8 cellular contexts compared by ENCODE assay signal in the genomic region with DNA sequence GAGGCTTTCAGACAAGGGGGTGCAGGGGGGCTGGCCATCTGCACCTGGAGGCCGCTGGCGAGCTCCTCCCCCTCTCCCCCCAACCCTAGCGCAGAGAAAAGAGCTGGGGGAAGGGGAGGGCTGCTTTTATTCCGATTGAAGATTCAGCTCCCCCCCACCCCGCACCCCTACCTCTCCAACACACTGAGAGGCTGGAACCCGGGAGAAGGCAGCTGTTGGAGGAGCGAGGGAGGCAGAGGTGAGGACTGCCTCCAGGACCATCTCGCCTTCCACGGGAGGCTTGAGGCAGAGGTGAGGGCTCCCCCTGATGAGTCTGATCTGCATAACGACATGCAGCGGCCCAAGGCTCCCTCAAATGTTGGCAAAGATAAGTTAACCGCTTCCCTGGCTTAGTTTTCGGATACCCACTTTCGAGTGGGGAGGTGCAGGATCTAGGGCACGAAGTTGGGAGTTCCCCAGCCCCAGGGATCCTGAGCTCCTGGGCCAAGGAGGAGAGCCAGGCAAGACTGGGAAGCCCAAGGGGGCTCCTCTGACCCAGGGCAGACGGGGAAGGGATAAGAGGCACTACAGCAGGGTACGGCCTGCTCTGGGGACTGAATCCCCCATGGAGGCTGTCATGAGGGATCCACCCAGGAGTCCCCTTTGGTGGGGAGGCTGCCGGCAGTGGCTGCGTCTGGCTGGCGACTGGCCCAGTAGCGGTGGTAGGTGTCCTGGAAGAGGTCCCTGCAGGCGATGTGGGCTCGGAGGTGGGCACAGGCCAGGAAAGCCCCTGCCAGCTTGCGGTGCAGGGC. TPM values are rescaled to one million over a fixed set of nuclear protein-coding genes. Genes with fewer than 3 reads are reported as not detected.
A peak's percentile ranks its signal among the peaks of the same experiment; 100 is the strongest.
DNase-seq lines count a peak whose midpoint lies in the region; ATAC-seq and TF ChIP-seq lines count a peak whose summit lies in the region.

No MANE protein-coding gene starts in this region.

- WGBS in body of pancreas, 2 donors: 78 to 89% methylated on average over 7 to 21 of the region's 24 CpGs

- no peak for TF ChIP-seq CTCF in CD8-positive, alpha-beta T cell (IDR thresholded peaks at IDR 0.05)
- TF ChIP-seq CTCF in body of pancreas (IDR thresholded peaks at IDR 0.05) (no peak), natural killer cell (IDR thresholded peaks at IDR 0.05) (no peak)

- no peak overlapping the region for H3K27ac ChIP-seq in CD8-positive, alpha-beta T cell (ENCODE audit: low read depth, low read length)
- peak overlapping the region; percentile 59 to 87 (median 80) for H3K27ac ChIP-seq in body of pancreas

- DNase-seq in CD8-positive, alpha-beta T cell: no peak
- DNase-seq in MG63: peak; percentile 40
- peak in 2 of 4 donors; percentile 11 to 24 for DNase-seq in body of pancreas
- DNase-seq in naive thymus-derived CD8-positive, alpha-beta T cell: peak in 3 of 10 donors; percentile 12 to 16 (median 14)
- no peak for DNase-seq in natural killer cell
- no peak for DNase-seq in NCI-H774 (lab: John Stamatoyannopoulos, UW)
- DNase-seq in HT-29 (ENCODE audit: low spot score): no peak

- TF ChIP-seq POLR2A in body of pancreas (IDR thresholded peaks at IDR 0.05): no peak

- no peaks in the 10 kb centered on the region for H3K27me3 Mint-ChIP-seq in CD8-positive, alpha-beta T cell (ENCODE audit: low read depth)
- no peaks in the 10 kb centered on the region for H3K27me3 Mint-ChIP-seq in naive thymus-derived CD8-positive, alpha-beta T cell
- no peaks in the 10 kb centered on the region for H3K27me3 Mint-ChIP-seq in natural killer cell (ENCODE audit: low read depth in 2 of 2)

- peaks cover 20% of the 10 kb centered on the region for H3K36me3 Mint-ChIP-seq in CD8-positive, alpha-beta T cell
- H3K36me3 Mint-ChIP-seq in naive thymus-derived CD8-positive, alpha-beta T cell: peaks cover 0 to 17% (median 0%) of the 10 kb centered on the region in 3 donors
- no peaks in the 10 kb centered on the region for H3K36me3 Mint-ChIP-seq in natural killer cell

- H3K4me1 ChIP-seq in CD8-positive, alpha-beta T cell (ENCODE audit: insufficient read depth, low read length): peaks cover 23% of the 10 kb centered on the region
- H3K4me1 ChIP-seq in body of pancreas: peaks cover 19% of the 10 kb centered on the region

- H3K27me3 ChIP-seq in CD8-positive, alpha-beta T cell (ENCODE audit: insufficient read depth, low read length): no peaks in the 10 kb centered on the region
- no peaks in the 10 kb centered on the region for H3K27me3 ChIP-seq in MG63
- H3K27me3 ChIP-seq in body of pancreas: no peaks in the 10 kb centered on the region

- no peak for ATAC-seq in CD8-positive, alpha-beta T cell
- ATAC-seq in body of pancreas (no peak), GM18870 (IDR thresholded peaks at IDR 0.05; ENCODE audit: unreplicated experiment) (no peak), natural killer cell (no peak)
- no peak for ATAC-seq in naive thymus-derived CD8-positive, alpha-beta T cell

- no peaks in the 10 kb centered on the region for H3K36me3 ChIP-seq in CD8-positive, alpha-beta T cell (ENCODE audit: insufficient read depth, low read length)
- H3K36me3 ChIP-seq in MG63 (peaks cover 37% of the 10 kb centered on the region), body of pancreas (replicated peaks in 1 of 2; ENCODE audit: insufficient read depth in 1 of 2, low read depth in 2 of 2) (peaks cover 0 to 3% of the 10 kb centered on the region in 2 donors)

- H3K4me1 Mint-ChIP-seq in CD8-positive, alpha-beta T cell (ENCODE audit: low read depth): peaks cover 7% of the 10 kb centered on the region
- H3K4me1 Mint-ChIP-seq in naive thymus-derived CD8-positive, alpha-beta T cell: peaks cover 2 to 7% (median 5%) of the 10 kb centered on the region in 4 donors
- peaks cover 0 to 6% of the 10 kb centered on the region in 2 donors for H3K4me1 Mint-ChIP-seq in natural killer cell

- no peaks in the 10 kb centered on the region for H3K9me3 ChIP-seq in CD8-positive, alpha-beta T cell (ENCODE audit: low read length)
- H3K9me3 ChIP-seq in MG63 (no peaks in the 10 kb centered on the region), body of pancreas (no peaks in the 10 kb centered on the region)

- POLR2A ChIA-PET in CD8-positive, alpha-beta T cell (lab: Charles Lee): interaction anchor here (0.7 to 1.0 kb wide), 3 partner anchors 25 to 59 kb away, joined by 3 to 4 read pairs (median 3); partner anchors contain the start of genes ACTMAP, COQ8B, ITPKC and SNRPA
- POLR2A ChIA-PET in naive thymus-derived CD8-positive, alpha-beta T cell (lab: Charles Lee): interaction anchor here (0.7 to 1.6 kb wide), 5 partner anchors 8 to 125 kb away, joined by 3 read pairs; no protein-coding TSS in a partner anchor

- CTCF ChIA-PET in CD8-positive, alpha-beta T cell (lab: Charles Lee): interaction anchor here (1.0 kb wide), 1 partner anchor 57 kb away, joined by 3 read pairs; no protein-coding TSS in a partner anchor

- H3K9me3 Mint-ChIP-seq in CD8-positive, alpha-beta T cell: no peaks in the 10 kb centered on the region
- H3K9me3 Mint-ChIP-seq in naive thymus-derived CD8-positive, alpha-beta T cell: no peaks in the 10 kb centered on the region
- no peaks in the 10 kb centered on the region for H3K9me3 Mint-ChIP-seq in natural killer cell

- H3K4me3 ChIP-seq in CD8-positive, alpha-beta T cell (ENCODE audit: low read depth, low read length): no peak overlapping the region
- H3K4me3 ChIP-seq in MG63 (peak overlapping the region; percentile 81), body of pancreas (no peak overlapping the region)

- H3K4me3 Mint-ChIP-seq in CD8-positive, alpha-beta T cell: peak overlapping the region; percentile 61
- H3K4me3 Mint-ChIP-seq in naive thymus-derived CD8-positive, alpha-beta T cell: peak overlapping the region in 8 of 10 donors; percentile 12 to 94 (median 62)
- H3K4me3 Mint-ChIP-seq in natural killer cell: no peak overlapping the region

- intact Hi-C loops in CD8-positive, alpha-beta T cell (cut with DNase I, micrococcal nuclease): loop anchor here in 1 of 2 experiments (2.0 kb wide), 1 partner anchor 29 kb away; no protein-coding TSS in a partner anchor
- intact Hi-C loops in body of pancreas (cut with DNase I) (no loop called here), natural killer cell (cut with micrococcal nuclease) (loop anchor here (2.0 kb wide), 1 partner anchor 59 kb away; the partner anchor contains the start of genes ACTMAP and SNRPA)

- no peak overlapping the region for H3K27ac Mint-ChIP-seq in CD8-positive, alpha-beta T cell
- H3K27ac Mint-ChIP-seq in naive thymus-derived CD8-positive, alpha-beta T cell: peak overlapping the region in 4 of 10 donors; percentile 33 to 80 (median 48)
- H3K27ac Mint-ChIP-seq in natural killer cell: peak overlapping the region in 1 of 2 donors; percentile 94

RNA-seq across cellular contexts. Expression of gene NUMBL, which starts 1.2 kb away (rescaled TPM):
- total RNA-seq in CD8-positive, alpha-beta T cell: 1 to 10 TPM; 3.5 to 4.3 TPM
- total RNA-seq in MG63 (2014; rRNA removed; shearing (Covaris generic); ENCODE audit: low replicate concordance): 42.1 and 42.8 TPM in 2 replicates
- 10 to 100 TPM in 1 of 2 donors, 1 to 10 TPM in 1; 9.1 to 73.5 TPM for total RNA-seq in body of pancreas
- total RNA-seq in naive thymus-derived CD8-positive, alpha-beta T cell: 10 to 100 TPM; 15.6 to 16.9 TPM
- 1 to 10 TPM in 1 of 3 donors, under 1 TPM in 2; 0.80 to 1.2 (median 0.83) TPM for polyA plus RNA-seq in naive thymus-derived CD8-positive, alpha-beta T cell
- 10 to 100 TPM in 2 of 3 donors, 1 to 10 TPM in 1; 9.9 to 19.5 (median 10.2) TPM for total RNA-seq in natural killer cell
- total RNA-seq in HT-29 (2014; rRNA removed; shearing (Covaris generic)): 13.4 and 14.6 TPM in 2 replicates

RNA-seq across cellular contexts. Expression of gene COQ8B, which starts 25.1 kb away (rescaled TPM):
- 10 to 100 TPM; 14.0 to 14.2 TPM for total RNA-seq in CD8-positive, alpha-beta T cell
- 44.6 and 462 TPM in 2 replicates for total RNA-seq in MG63 (2014; rRNA removed; shearing (Covaris generic); ENCODE audit: low replicate concordance)
- 10 to 100 TPM; 29.8 to 31.3 TPM for total RNA-seq in body of pancreas
- total RNA-seq in naive thymus-derived CD8-positive, alpha-beta T cell: 10 to 100 TPM; 39.2 to 39.3 TPM
- 10 to 100 TPM in 2 of 3 donors, 1 to 10 TPM in 1; 9.8 to 14.8 (median 13.3) TPM for polyA plus RNA-seq in naive thymus-derived CD8-positive, alpha-beta T cell
- total RNA-seq in natural killer cell: 10 to 100 TPM; 31.8 to 46.7 (median 39.6) TPM
- total RNA-seq in HT-29 (2014; rRNA removed; shearing (Covaris generic)): 57.2 and 71.3 TPM in 2 replicates

RNA-seq across cellular contexts. Expression of gene ITPKC, which starts 25.3 kb away (rescaled TPM):
- total RNA-seq in CD8-positive, alpha-beta T cell: 1 to 10 TPM; 5.9 to 6.4 TPM
- total RNA-seq in MG63 (2014; rRNA removed; shearing (Covaris generic); ENCODE audit: low replicate concordance): 22.3 and 23.8 TPM in 2 replicates
- total RNA-seq in body of pancreas: 10 to 100 TPM; 14.0 to 27.7 TPM
- 1 to 10 TPM; 6.3 to 8.1 TPM for total RNA-seq in naive thymus-derived CD8-positive, alpha-beta T cell
- 1 to 10 TPM; 2.9 to 5.7 (median 4.0) TPM for polyA plus RNA-seq in naive thymus-derived CD8-positive, alpha-beta T cell
- 10 to 100 TPM in 2 of 3 donors, 1 to 10 TPM in 1; 8.7 to 11.1 (median 11.0) TPM for total RNA-seq in natural killer cell
- 52.2 and 58.5 TPM in 2 replicates for total RNA-seq in HT-29 (2014; rRNA removed; shearing (Covaris generic))

RNA-seq across cellular contexts. Expression of gene ACTMAP, which starts 58.7 kb away (rescaled TPM):
- 1 to 10 TPM; 3.5 to 3.8 TPM for total RNA-seq in CD8-positive, alpha-beta T cell
- total RNA-seq in MG63 (2014; rRNA removed; shearing (Covaris generic); ENCODE audit: low replicate concordance): 0.95 and 3.6 TPM in 2 replicates
- total RNA-seq in body of pancreas: 1 to 10 TPM; 3.0 to 4.2 TPM
- total RNA-seq in naive thymus-derived CD8-positive, alpha-beta T cell: 1 to 10 TPM; 7.0 to 7.1 TPM
- 1 to 10 TPM; 2.5 to 4.6 (median 3.4) TPM for polyA plus RNA-seq in naive thymus-derived CD8-positive, alpha-beta T cell
- 1 to 10 TPM; 5.9 to 9.6 (median 8.2) TPM for total RNA-seq in natural killer cell
- 1.9 and 2.6 TPM in 2 replicates for total RNA-seq in HT-29 (2014; rRNA removed; shearing (Covaris generic))

RNA-seq across cellular contexts. Expression of gene SNRPA, which starts 59.4 kb away (rescaled TPM):
- total RNA-seq in CD8-positive, alpha-beta T cell: 10 to 100 TPM; 68.3 to 88.2 TPM
- 66.4 and 68.4 TPM in 2 replicates for total RNA-seq in MG63 (2014; rRNA removed; shearing (Covaris generic); ENCODE audit: low replicate concordance)
- 10 to 100 TPM; 18.7 to 42.2 TPM for total RNA-seq in body of pancreas
- total RNA-seq in naive thymus-derived CD8-positive, alpha-beta T cell: 10 to 100 TPM; 64.1 to 68.2 TPM
- 10 to 100 TPM; 45.9 to 62.3 (median 60.4) TPM for polyA plus RNA-seq in naive thymus-derived CD8-positive, alpha-beta T cell
- total RNA-seq in natural killer cell: 10 to 100 TPM; 56.2 to 65.9 (median 60.9) TPM
- 252 and 361 TPM in 2 replicates for total RNA-seq in HT-29 (2014; rRNA removed; shearing (Covaris generic))
